In the genomic region with DNA sequence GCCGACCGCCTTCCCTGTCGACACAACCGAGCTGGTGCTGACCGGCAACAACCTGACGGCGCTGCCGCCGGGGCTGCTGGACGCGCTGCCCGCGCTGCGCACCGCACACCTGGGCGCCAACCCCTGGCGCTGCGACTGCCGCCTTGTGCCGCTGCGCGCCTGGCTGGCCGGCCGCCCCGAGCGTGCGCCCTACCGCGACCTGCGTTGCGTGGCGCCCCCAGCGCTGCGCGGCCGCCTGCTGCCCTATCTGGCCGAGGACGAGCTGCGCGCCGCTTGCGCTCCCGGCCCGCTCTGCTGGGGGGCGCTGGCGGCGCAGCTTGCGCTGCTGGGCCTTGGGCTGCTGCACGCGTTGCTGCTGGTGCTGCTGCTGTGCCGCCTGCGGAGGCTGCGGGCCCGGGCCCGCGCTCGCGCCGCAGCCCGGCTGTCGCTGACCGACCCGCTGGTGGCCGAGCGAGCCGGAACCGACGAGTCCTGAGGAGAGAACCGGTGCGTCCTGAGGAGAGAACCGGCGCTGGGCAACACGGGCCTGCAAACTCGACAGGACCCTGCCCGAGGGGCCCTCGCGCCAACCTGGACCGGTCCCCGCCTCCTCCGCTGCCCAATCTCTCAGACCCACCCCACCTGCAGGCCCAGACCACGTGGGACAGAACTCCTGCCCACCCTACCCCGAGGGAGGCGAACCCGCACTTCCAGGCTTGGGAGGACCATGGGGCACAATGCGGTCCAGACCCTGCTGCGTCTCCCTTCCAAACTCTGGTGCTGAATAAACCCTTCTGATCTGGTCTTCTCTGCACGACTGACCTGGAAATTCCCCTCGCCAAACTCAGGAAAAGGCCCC, we compare ENCODE assay signal across 9 cellular contexts. TPM values are rescaled to one million over a fixed set of nuclear protein-coding genes. Genes with fewer than 3 reads are reported as not detected.
A peak's percentile ranks its signal among the peaks of the same experiment; 100 is the strongest.
DNase-seq lines count a peak whose midpoint lies in the region; ATAC-seq and TF ChIP-seq lines count a peak whose summit lies in the region.
"Had no signal": no experiment of that assay in that cellular context is flagged by ENCODE, and none has a peak within 500 bp of the region (broad histone marks: within the 10 kb centered on the region; RNA-seq: fewer than 3 reads in every experiment).

No MANE protein-coding gene starts in this region.

- peak overlapping the region; percentile 56 to 72 for H3K4me3 Mint-ChIP-seq in stimulated activated naive B cell treated with anti-CD40 and anti-IgM and Interleukin-4, amounts not matched to agents 10 μg/mL and 1 μg/mL and 100 μg/mL, for 72 hours

- H3K27ac Mint-ChIP-seq in stimulated activated naive B cell treated with anti-CD40 and anti-IgM and Interleukin-4, amounts not matched to agents 10 μg/mL and 1 μg/mL and 100 μg/mL, for 72 hours = no peak overlapping the region

- intact Hi-C loops in dorsolateral prefrontal cortex (cut with DNase I) = no loop called here

- DNase-seq in NOMO-1 (lab: John Stamatoyannopoulos, UW; ENCODE audit: unreplicated experiment in 2 of 2) = peak; percentile 18 to 56
- no peak for DNase-seq in NOMO-1 treated with dmso at 0.1 percent for 144 hours (lab: John Stamatoyannopoulos, UW; ENCODE audit: unreplicated experiment)
- DNase-seq in activated T-cell treated with anti-CD3 and anti-CD28 coated beads, Interleukin-2, amount 50 U/mL, for 1 hour = peak; percentile 48
- DNase-seq in stimulated activated naive B cell treated with anti-CD40 and anti-IgM and Interleukin-4, amounts not matched to agents 10 μg/mL and 1 μg/mL and 100 μg/mL, for 72 hours = no peak
- DNase-seq in dorsolateral prefrontal cortex = no peak

- H3K4me3 ChIP-seq in iPS-18c (ENCODE audit: insufficient read depth, low read depth, low read length) = peak overlapping the region; percentile 34; the same call in 1 of the 2 replicates
- peak overlapping the region in 5 of 59 donors; percentile 7 to 26 (median 22) for H3K4me3 ChIP-seq in dorsolateral prefrontal cortex

- peaks cover 76 to 88% of the 10 kb centered on the region in 2 donors for H3K27me3 Mint-ChIP-seq in stimulated activated naive B cell treated with anti-CD40 and anti-IgM and Interleukin-4, amounts not matched to agents 10 μg/mL and 1 μg/mL and 100 μg/mL, for 72 hours

- peak in 1 of 56 donors; percentile 10 for TF ChIP-seq CTCF in dorsolateral prefrontal cortex (IDR thresholded peaks at IDR 0.05 in 54 of 56, conservative IDR thresholded peaks at IDR 0.05 in 2 of 56; ENCODE audit: low read depth in 1 of 56, partially characterized antibody in 56 of 56)

- H3K27ac ChIP-seq in dorsolateral prefrontal cortex = no peak overlapping the region

- peaks cover 4% of the 10 kb centered on the region for H3K9me3 ChIP-seq in iPS-18c (ENCODE audit: control insufficient read depth, insufficient read depth, low read length)

- peaks cover 1 to 3% of the 10 kb centered on the region in 2 donors for H3K36me3 Mint-ChIP-seq in stimulated activated naive B cell treated with anti-CD40 and anti-IgM and Interleukin-4, amounts not matched to agents 10 μg/mL and 1 μg/mL and 100 μg/mL, for 72 hours

- no peaks in the 10 kb centered on the region for H3K9me3 Mint-ChIP-seq in stimulated activated naive B cell treated with anti-CD40 and anti-IgM and Interleukin-4, amounts not matched to agents 10 μg/mL and 1 μg/mL and 100 μg/mL, for 72 hours

- peak; percentile 71 to 76 for ATAC-seq in stimulated activated naive B cell treated with anti-CD40 and anti-IgM and Interleukin-4, amounts not matched to agents 10 μg/mL and 1 μg/mL and 100 μg/mL, for 72 hours (replicated peaks)
- ATAC-seq in HG02610 (IDR thresholded peaks at IDR 0.05; ENCODE audit: unreplicated experiment) (no peak), GM19463 (IDR thresholded peaks at IDR 0.05; ENCODE audit: unreplicated experiment) (no peak)

- peaks cover 0 to 4% (median 0%) of the 10 kb centered on the region in 45 donors for H3K27me3 ChIP-seq in dorsolateral prefrontal cortex

- peaks cover 26 to 30% of the 10 kb centered on the region in 2 donors for H3K4me1 Mint-ChIP-seq in stimulated activated naive B cell treated with anti-CD40 and anti-IgM and Interleukin-4, amounts not matched to agents 10 μg/mL and 1 μg/mL and 100 μg/mL, for 72 hours

RNA-seq across cellular contexts. Expression of gene GP1BB, which starts 0.9 kb away (rescaled TPM):
- total RNA-seq in dorsolateral prefrontal cortex = 10 to 100 TPM in 55 of 120 experiments, 1 to 10 TPM in 28, under 1 TPM in 1, not detected in 36; 0.95 to 53.7 (median 14.7) TPM

RNA-seq across cellular contexts. Expression of gene SEPTIN5, which starts 9.9 kb away (rescaled TPM):
- 100 to 1,000 TPM in 119 of 120 experiments, 10 to 100 TPM in 1; 92.1 to 538 (median 349) TPM for total RNA-seq in dorsolateral prefrontal cortex

RNA-seq across cellular contexts. Expression of gene TBX1, which starts 36.4 kb away (rescaled TPM):
- total RNA-seq in dorsolateral prefrontal cortex = 1 to 10 TPM in 44 of 120 experiments, under 1 TPM in 62, not detected in 14; 0.24 to 3.0 (median 0.91) TPM
- total RNA-seq: epithelial cell of proximal tubule had no signal

Comparison
In these comparisons a context has a peak if more than half of its experiments do, and no peak if none do; other contexts are left out.
1. DNase-seq: peak in NOMO-1 (2 of 2) and activated T-cell treated with anti-CD3 and anti-CD28 coated beads, Interleukin-2, amount 50 U/mL, for 1 hour (single experiment); none in NOMO-1 treated with dmso at 0.1 percent for 144 hours (single experiment), stimulated activated naive B cell treated with anti-CD40 and anti-IgM and Interleukin-4, amounts not matched to agents 10 μg/mL and 1 μg/mL and 100 μg/mL, for 72 hours (single experiment) and dorsolateral prefrontal cortex (0 of 10).
2. ATAC-seq: peak in stimulated activated naive B cell treated with anti-CD40 and anti-IgM and Interleukin-4, amounts not matched to agents 10 μg/mL and 1 μg/mL and 100 μg/mL, for 72 hours (2 of 2); none in HG02610 (single experiment) and GM19463 (single experiment).